In the genomic region with DNA sequence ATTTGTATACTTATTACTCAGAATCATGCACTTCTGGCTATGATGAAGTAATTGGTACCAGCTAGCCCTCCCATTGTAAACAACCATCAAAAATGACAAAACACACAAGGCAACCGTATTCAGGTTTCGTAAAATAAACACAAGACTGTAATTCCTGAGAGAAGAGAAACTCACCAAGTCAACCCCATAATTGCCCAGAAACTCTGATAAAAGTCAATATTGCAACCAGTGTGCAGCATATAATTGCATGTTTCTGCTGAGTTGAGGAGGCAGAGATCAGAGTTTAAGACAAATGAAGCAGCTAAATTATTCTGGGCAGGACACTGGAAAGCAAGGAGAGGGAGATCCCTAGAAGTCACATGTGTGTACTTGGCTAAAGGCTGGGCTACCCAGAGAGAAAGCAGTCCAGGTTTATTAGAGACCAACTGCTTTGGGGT, we compare ENCODE assay signal across 18 cellular contexts.
DNase-seq lines count a peak whose midpoint lies in the region; FAIRE-seq and TF ChIP-seq lines count a peak whose summit lies in the region.
"Had no signal": no experiment of that assay in that cellular context is flagged by ENCODE, and none has a peak within 500 bp of the region (broad histone marks: within the 10 kb centered on the region; RNA-seq: fewer than 3 reads in every experiment).

No MANE protein-coding gene starts in this region.

- H3K9me3 ChIP-seq in hepatocyte (ENCODE audit: low read depth) (no peaks in the 10 kb centered on the region), small intestine (ENCODE audit: control insufficient read depth, low read depth) (no peaks in the 10 kb centered on the region)
- H3K9me3 ChIP-seq: MG63, upper lobe of left lung had no signal

- peaks cover 6% of the 10 kb centered on the region for H4K20me1 ChIP-seq in hepatocyte (ENCODE audit: insufficient read depth, poor library complexity, severe bottlenecking)

- H3K36me3 Mint-ChIP-seq in progenitor cell of endocrine pancreas (ENCODE audit: insufficient read depth): peaks cover 12% of the 10 kb centered on the region

- H3K79me2 ChIP-seq in hepatocyte: peaks cover 63% of the 10 kb centered on the region

- H3K27ac Mint-ChIP-seq in progenitor cell of endocrine pancreas: peak overlapping the region; percentile 25
- H3K27ac Mint-ChIP-seq: activated naive CD4-positive, alpha-beta T cell treated with anti-CD3 and anti-CD28 coated beads, Interleukin-2, amount 10 ng/mL, durations not matched to agents 7 days and 5 days; stimulated activated memory B cell treated with anti-CD40 and anti-IgM and Interleukin-4, amounts not matched to agents 10 μg/mL and 1 μg/mL and 100 μg/mL, for 72 hours had no signal

- H3K27me3 ChIP-seq in hepatocyte (no peaks in the 10 kb centered on the region), small intestine (ENCODE audit: control insufficient read depth in 2 of 2, insufficient read depth in 2 of 2, low read length in 2 of 2) (no peaks in the 10 kb centered on the region)
- H3K27me3 ChIP-seq: MG63, upper lobe of left lung had no signal

- H3K9me3 Mint-ChIP-seq in progenitor cell of endocrine pancreas (ENCODE audit: low read depth): peaks cover 4% of the 10 kb centered on the region
- H3K9me3 Mint-ChIP-seq: activated naive CD4-positive, alpha-beta T cell treated with anti-CD3 and anti-CD28 coated beads, Interleukin-2, amount 10 ng/mL, durations not matched to agents 7 days and 5 days had no signal

- TF ChIP-seq CTCF in hepatocyte (IDR thresholded peaks at IDR 0.05; ENCODE audit: poor library complexity): no peak
- no peak for TF ChIP-seq CTCF in progenitor cell of endocrine pancreas (IDR thresholded peaks at IDR 0.05; ENCODE audit: unreplicated experiment)

- H3K27ac ChIP-seq in hepatocyte: peak overlapping the region; percentile 57
- no peak overlapping the region for H3K27ac ChIP-seq in small intestine (ENCODE audit: low read depth in 1 of 2, low read length in 1 of 2)
- H3K27ac ChIP-seq: C4-2B, upper lobe of left lung had no signal

- H3K4me3 ChIP-seq in hepatocyte (no peak overlapping the region), small intestine (ENCODE audit: low read depth in 1 of 2, low read length in 2 of 2) (no peak overlapping the region)
- H3K4me3 ChIP-seq: MG63, upper lobe of left lung had no signal

- DNase-seq in NCI-H2196 (lab: John Stamatoyannopoulos, UW; ENCODE audit: unreplicated experiment): peak; percentile 28
- no peak for DNase-seq in NCI-H2196 treated with DMSO at 0.1 percent for 48 hours (lab: John Stamatoyannopoulos, UW; ENCODE audit: unreplicated experiment)
- peak; percentile 29 for DNase-seq in NCI-H774 (lab: John Stamatoyannopoulos, UW)
- peak; percentile 39 for DNase-seq in hepatocyte (ENCODE audit: low spot score)
- DNase-seq in progenitor cell of endocrine pancreas (ENCODE audit: low spot score, unreplicated experiment): no peak
- DNase-seq in NCI-H2029 (lab: John Stamatoyannopoulos, UW): no peak
- DNase-seq in SHP77 treated with DMSO at 0.1 percent for 48 hours (lab: John Stamatoyannopoulos, UW): no peak
- DNase-seq in small intestine: no peak
- DNase-seq: activated CD4-positive, alpha-beta T cell treated with anti-CD3 and anti-CD28 coated beads for 4 hours; activated naive CD4-positive, alpha-beta T cell treated with anti-CD3 and anti-CD28 coated beads, Interleukin-2, amount 10 ng/mL, durations not matched to agents 7 days and 5 days; hippocampal formation; MG63; NCI-H2171 treated with DMSO at 0.1 percent for 48 hours; posterior cingulate gyrus; upper lobe of left lung had no signal

- no peak overlapping the region for H3K4me3 Mint-ChIP-seq in progenitor cell of endocrine pancreas (ENCODE audit: low read depth)
- H3K4me3 Mint-ChIP-seq: activated naive CD4-positive, alpha-beta T cell treated with anti-CD3 and anti-CD28 coated beads, Interleukin-2, amount 10 ng/mL, durations not matched to agents 7 days and 5 days; stimulated activated memory B cell treated with anti-CD40 and anti-IgM and Interleukin-4, amounts not matched to agents 10 μg/mL and 1 μg/mL and 100 μg/mL, for 72 hours had no signal

- H3K9me2 ChIP-seq in hepatocyte (replicated peaks; ENCODE audit: insufficient read depth): no peaks in the 10 kb centered on the region

- H3K27me3 Mint-ChIP-seq in progenitor cell of endocrine pancreas: no peaks in the 10 kb centered on the region
- H3K27me3 Mint-ChIP-seq: activated naive CD4-positive, alpha-beta T cell treated with anti-CD3 and anti-CD28 coated beads, Interleukin-2, amount 10 ng/mL, durations not matched to agents 7 days and 5 days; stimulated activated memory B cell treated with anti-CD40 and anti-IgM and Interleukin-4, amounts not matched to agents 10 μg/mL and 1 μg/mL and 100 μg/mL, for 72 hours had no signal

- peak overlapping the region; percentile 1 for H3K4me2 ChIP-seq in hepatocyte

- H3K4me1 Mint-ChIP-seq in progenitor cell of endocrine pancreas (ENCODE audit: low read depth): peaks cover 13% of the 10 kb centered on the region
- H3K4me1 Mint-ChIP-seq: activated naive CD4-positive, alpha-beta T cell treated with anti-CD3 and anti-CD28 coated beads, Interleukin-2, amount 10 ng/mL, durations not matched to agents 7 days and 5 days had no signal

- H2AFZ ChIP-seq in hepatocyte: no peak overlapping the region

- no peaks in the 10 kb centered on the region for H3K36me3 ChIP-seq in hepatocyte (replicated peaks; ENCODE audit: insufficient read depth, low read depth)
- H3K36me3 ChIP-seq in small intestine (ENCODE audit: control insufficient read depth in 2 of 2, insufficient read depth in 2 of 2, low read length in 2 of 2): peaks cover 0 to 5% of the 10 kb centered on the region in 2 donors

- FAIRE-seq in small intestine (lab: Jason Lieb, UNC): no peak
- FAIRE-seq: HTR-8/SVneo had no signal

- H3K4me1 ChIP-seq in hepatocyte (ENCODE audit: insufficient read depth): no peaks in the 10 kb centered on the region
- no peaks in the 10 kb centered on the region for H3K4me1 ChIP-seq in small intestine (ENCODE audit: control insufficient read depth in 2 of 2, insufficient read depth in 1 of 2, low read depth in 1 of 2, low read length in 1 of 2)

- 40% methylated on average over 2 of the region's 2 CpGs for WGBS in hepatocyte (ENCODE audit: low lambda C conversion rate, missing lambda C conversion rate)
- WGBS in small intestine, 3 donors: 46 to 76% (median 70%) methylated on average over 2 of the region's 2 CpGs

Comparison
In these comparisons a context has a peak if more than half of its experiments do, and no peak if none do; other contexts are left out.
1. DNase-seq: peak in NCI-H2196 (single experiment), NCI-H774 (single experiment) and hepatocyte (single experiment); none in NCI-H2196 treated with DMSO at 0.1 percent for 48 hours (single experiment), progenitor cell of endocrine pancreas (single experiment), NCI-H2029 (single experiment), SHP77 treated with DMSO at 0.1 percent for 48 hours (single experiment) and small intestine (single experiment).